23 cellular contexts compared by ENCODE assay signal in the genomic region with DNA sequence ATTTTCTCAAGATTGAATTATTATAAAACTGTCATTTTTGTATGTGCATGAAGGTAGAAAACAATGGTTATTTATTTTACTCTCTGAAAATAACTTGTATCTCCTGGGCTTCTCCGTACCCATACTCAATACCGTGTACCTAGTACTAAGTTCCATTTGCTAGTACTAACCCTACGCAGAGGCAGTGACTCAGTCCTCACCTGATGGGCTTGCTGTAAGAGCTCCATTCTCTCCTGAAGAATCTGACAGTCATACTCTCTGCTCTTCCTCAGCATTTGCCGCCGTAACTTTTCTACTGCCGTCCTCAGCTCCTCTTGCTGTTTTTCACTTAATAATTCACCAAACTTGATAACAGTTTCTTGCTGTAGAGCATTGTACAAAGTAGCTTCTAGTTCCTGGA.
"Had no signal": no experiment of that assay in that cellular context is flagged by ENCODE, and none has a peak within 500 bp of the region (broad histone marks: within the 10 kb centered on the region; RNA-seq: fewer than 3 reads in every experiment).

No MANE protein-coding gene starts in this region.

- H2AFZ ChIP-seq: neural progenitor cell, parathyroid adenoma had no signal

- H3K27me3 ChIP-seq: neural progenitor cell, ovary, stomach, thyroid gland, tibial nerve, upper lobe of left lung, vagina had no signal

- H3K36me3 ChIP-seq: neural progenitor cell, ovary, stomach, thoracic aorta, thyroid gland, upper lobe of left lung, vagina had no signal

- H3K9me3 ChIP-seq: ovary, psoas muscle, stomach, thoracic aorta, thyroid gland, tibial nerve, upper lobe of left lung, vagina had no signal

- H3K4me1 ChIP-seq: neural progenitor cell, parathyroid adenoma, psoas muscle, thyroid gland, upper lobe of left lung, vagina had no signal

- DNase-seq: natural killer cell; occipital lobe; ovary; psoas muscle; right cardiac atrium; stimulated activated CD4-positive, alpha-beta T cell treated with anti-CD3 and anti-CD28 coated beads, Interleukin-15, amount 100 ng/mL, for 24 hours; stimulated activated CD4-positive, alpha-beta T cell treated with anti-CD3 and anti-CD28 coated beads, Interleukin-2, amount 100 ng/mL, for 24 hours; stimulated activated CD4-positive, alpha-beta T cell treated with anti-CD3 and anti-CD28 coated beads, Interleukin-2, amount 100 ng/mL, for 48 hours; stimulated activated CD4-positive, alpha-beta T cell treated with anti-CD3 and anti-CD28 coated beads, Interleukin-4, amount 100 ng/mL, for 24 hours; stimulated activated naive B cell treated with anti-CD40 and anti-IgM and Interleukin-4, amounts not matched to agents 10 μg/mL and 1 μg/mL and 100 μg/mL, for 72 hours; stimulated activated naive CD4-positive, alpha-beta T cell treated with Interleukin-2 at 50 U/mL for 16 hours; stomach; thyroid gland; trophoblast cell; upper lobe of left lung had no signal

- ATAC-seq: psoas muscle; right cardiac atrium; sciatic nerve; stimulated activated effector memory CD8-positive, alpha-beta T cell treated with anti-CD3 and anti-CD28 coated beads, Interleukin-12 subunit alpha, Interleukin-12 subunit beta, amount 100 ng/mL, for 72 hours; stimulated activated naive B cell treated with anti-CD40 and anti-IgM and Interleukin-4, amounts not matched to agents 10 μg/mL and 1 μg/mL and 100 μg/mL, for 72 hours had no signal

- H3K4me2 ChIP-seq: neural progenitor cell had no signal

- H3K9ac ChIP-seq: neural progenitor cell, parathyroid adenoma had no signal

- H3K27ac ChIP-seq: neural progenitor cell, ovary, parathyroid adenoma, psoas muscle, skin epidermis, stomach, thoracic aorta, thyroid gland, tibial nerve, upper lobe of left lung, vagina had no signal

- H3K4me3 ChIP-seq: neural progenitor cell, ovary, psoas muscle, skin epidermis, stomach, thoracic aorta, thyroid gland, tibial nerve, upper lobe of left lung, vagina had no signal

- H3K79me2 ChIP-seq: parathyroid adenoma had no signal
